In the genomic region with DNA sequence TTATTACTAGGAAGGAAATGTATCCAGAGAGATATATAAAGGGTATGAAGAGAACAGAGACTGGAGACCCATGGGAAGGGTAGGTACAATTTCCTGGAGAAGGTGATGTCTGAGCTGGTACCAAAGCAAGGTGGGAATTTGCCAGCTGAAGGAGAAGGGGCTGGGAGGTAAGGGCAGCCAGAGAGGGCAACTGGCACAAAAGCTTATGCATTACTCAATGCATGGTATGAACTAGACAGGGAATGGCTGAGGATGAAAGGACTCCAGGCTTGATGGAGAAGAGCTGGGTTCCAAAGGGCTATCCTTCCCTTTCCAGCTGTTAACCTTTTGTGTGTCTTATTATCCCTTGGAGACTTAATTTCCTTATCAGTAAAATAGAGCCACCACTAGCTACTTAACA, we compare ENCODE assay signal across 1 cellular context.
TF ChIP-seq lines count a peak whose summit lies in the region.

No MANE protein-coding gene starts in this region.

TF ChIP-seq in IMR-90, 13 proteins besides CTCF, POLR2A, EP300 and RAD21 (continued from another document):
- TF ChIP-seq, protein P1, sequence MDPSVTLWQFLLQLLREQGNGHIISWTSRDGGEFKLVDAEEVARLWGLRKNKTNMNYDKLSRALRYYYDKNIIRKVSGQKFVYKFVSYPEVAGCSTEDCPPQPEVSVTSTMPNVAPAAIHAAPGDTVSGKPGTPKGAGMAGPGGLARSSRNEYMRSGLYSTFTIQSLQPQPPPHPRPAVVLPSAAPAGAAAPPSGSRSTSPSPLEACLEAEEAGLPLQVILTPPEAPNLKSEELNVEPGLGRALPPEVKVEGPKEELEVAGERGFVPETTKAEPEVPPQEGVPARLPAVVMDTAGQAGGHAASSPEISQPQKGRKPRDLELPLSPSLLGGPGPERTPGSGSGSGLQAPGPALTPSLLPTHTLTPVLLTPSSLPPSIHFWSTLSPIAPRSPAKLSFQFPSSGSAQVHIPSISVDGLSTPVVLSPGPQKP (IDR thresholded peaks at IDR 0.05; ENCODE audit: borderline replicate concordance, low read depth, low read length), result no peak
- TF ChIP-seq MAFK (IDR thresholded peaks at IDR 0.05; ENCODE audit: low read depth, low read length) (no peak), SMC3 (IDR thresholded peaks at IDR 0.05; ENCODE audit: low read depth, low read length) (no peak), MAZ (IDR thresholded peaks at IDR 0.05; ENCODE audit: borderline replicate concordance, low read depth, low read length) (no peak), MXI1 (IDR thresholded peaks at IDR 0.05; ENCODE audit: borderline replicate concordance, low read depth, low read length) (no peak)
